1 cellular context compared by ENCODE assay signal in the genomic region with DNA sequence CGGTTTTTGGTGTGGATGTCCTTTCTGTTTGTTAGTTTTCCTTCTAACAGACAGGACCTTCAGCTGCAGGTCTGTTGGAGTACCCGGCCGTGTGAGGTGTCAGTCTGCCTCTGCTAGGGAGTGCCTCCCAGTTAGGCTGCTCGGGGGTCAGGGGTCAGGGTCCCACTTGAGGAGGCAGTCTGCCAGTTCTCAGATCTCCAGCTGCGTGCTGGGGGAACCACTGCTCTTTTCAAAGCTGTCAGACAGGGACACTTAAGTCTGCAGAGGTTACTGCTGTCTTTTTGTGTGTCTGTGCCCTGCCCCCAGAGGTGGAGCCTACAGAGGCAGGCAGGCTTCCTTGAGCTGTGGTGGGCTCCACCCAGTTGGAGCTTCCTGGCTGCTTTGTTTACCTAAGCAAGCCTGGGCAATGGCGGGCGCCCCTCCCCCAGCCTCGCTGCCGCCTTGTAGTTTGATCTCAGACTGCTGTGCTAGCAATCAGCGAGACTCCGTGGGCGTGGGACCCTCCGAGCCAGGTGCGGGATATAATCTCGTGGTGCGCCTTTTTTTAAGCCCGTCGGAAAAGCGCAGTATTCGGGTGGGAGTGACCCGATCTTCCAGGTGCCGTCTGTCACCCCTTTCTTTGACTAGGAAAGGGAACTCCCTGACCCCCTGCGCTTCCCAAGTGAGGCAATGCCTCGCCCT.
TF ChIP-seq lines count a peak whose summit lies in the region.
"Not testable (repeated sequence)": the region's sequence is repeated elsewhere in the genome, so short reads cannot be mapped to it uniquely, and the experiment has no call there.

No MANE protein-coding gene starts in this region.

TF ChIP-seq in HepG2, 621 proteins besides CTCF, POLR2A, EP300 and RAD21:
- TF ChIP-seq FOXA1 (IDR thresholded peaks at IDR 0.05): not testable (repeated sequence)
- TF ChIP-seq FOXA1 (CRISPR knock-in tag; IDR thresholded peaks at IDR 0.05) (0 out of 2 replicates have a peak, but pooled peaks have one; percentile 14), ZNF281 (CRISPR knock-in tag; IDR thresholded peaks at IDR 0.05; ENCODE audit: borderline replicate concordance) (peak; percentile 44; the same call in 1 of the 2 replicates)
- TF ChIP-seq, protein P1, sequence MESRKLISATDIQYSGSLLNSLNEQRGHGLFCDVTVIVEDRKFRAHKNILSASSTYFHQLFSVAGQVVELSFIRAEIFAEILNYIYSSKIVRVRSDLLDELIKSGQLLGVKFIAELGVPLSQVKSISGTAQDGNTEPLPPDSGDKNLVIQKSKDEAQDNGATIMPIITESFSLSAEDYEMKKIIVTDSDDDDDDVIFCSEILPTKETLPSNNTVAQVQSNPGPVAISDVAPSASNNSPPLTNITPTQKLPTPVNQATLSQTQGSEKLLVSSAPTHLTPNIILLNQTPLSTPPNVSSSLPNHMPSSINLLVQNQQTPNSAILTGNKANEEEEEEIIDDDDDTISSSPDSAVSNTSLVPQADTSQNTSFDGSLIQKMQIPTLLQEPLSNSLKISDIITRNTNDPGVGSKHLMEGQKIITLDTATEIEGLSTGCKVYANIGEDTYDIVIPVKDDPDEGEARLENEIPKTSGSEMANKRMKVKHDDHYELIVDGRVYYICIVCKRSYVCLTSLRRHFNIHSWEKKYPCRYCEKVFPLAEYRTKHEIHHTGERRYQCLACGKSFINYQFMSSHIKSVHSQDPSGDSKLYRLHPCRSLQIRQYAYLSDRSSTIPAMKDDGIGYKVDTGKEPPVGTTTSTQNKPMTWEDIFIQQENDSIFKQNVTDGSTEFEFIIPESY (CRISPR knock-in tag; IDR thresholded peaks at IDR 0.05): peak; percentile 64; the same call in 1 of the 2 replicates
